In genomic region chr2:23940976-23941605, GRCh38 we compare ENCODE assay signal across 8 cellular contexts. TPM values are rescaled to one million over a fixed set of nuclear protein-coding genes. Genes with fewer than 3 reads are reported as not detected.
DNase-seq lines count a peak whose midpoint lies in the region; ATAC-seq, FAIRE-seq and TF ChIP-seq lines count a peak whose summit lies in the region.

No MANE protein-coding gene starts in this region.

- intact Hi-C loops in Calu3 (cut with micrococcal nuclease; ENCODE audit: unreplicated experiment), result no loop called here

- peaks cover 53% of the 10 kb centered on the region for H3K79me2 ChIP-seq in astrocyte (ENCODE audit: insufficient read depth, low read length)

- H3K9ac ChIP-seq in astrocyte (ENCODE audit: low read length), result peak overlapping the region; percentile 85

- no peak for TF ChIP-seq CTCF in Calu3 (IDR thresholded peaks at IDR 0.05; ENCODE audit: unreplicated experiment)
- no peak for TF ChIP-seq CTCF in astrocyte (IDR thresholded peaks at IDR 0.05; ENCODE audit: insufficient read depth, low read depth, low read length)

- peak overlapping the region; percentile 89 for H3K4me3 ChIP-seq in astrocyte (ENCODE audit: insufficient read depth, low read depth, low read length)

- H3K4me3 Mint-ChIP-seq in Calu3 (ENCODE audit: low read depth, unreplicated experiment) (peak overlapping the region; percentile 75), astrocyte (ENCODE audit: unreplicated experiment) (peak overlapping the region; percentile 95), immature natural killer cell (peak overlapping the region; percentile 86 to 98 (median 89))
- peak overlapping the region; percentile 86 for H3K4me3 Mint-ChIP-seq in stimulated activated effector memory CD8-positive, alpha-beta T cell treated with anti-CD3 and anti-CD28 coated beads, Interleukin-12 subunit alpha, Interleukin-12 subunit beta, amount 100 ng/mL, for 72 hours

- H3K36me3 Mint-ChIP-seq in Calu3 (ENCODE audit: insufficient read depth, unreplicated experiment) (peaks cover 25% of the 10 kb centered on the region), astrocyte (ENCODE audit: low read depth, unreplicated experiment) (no peaks in the 10 kb centered on the region), immature natural killer cell (no peaks in the 10 kb centered on the region)
- H3K36me3 Mint-ChIP-seq in stimulated activated effector memory CD8-positive, alpha-beta T cell treated with anti-CD3 and anti-CD28 coated beads, Interleukin-12 subunit alpha, Interleukin-12 subunit beta, amount 100 ng/mL, for 72 hours, result peaks cover 6% of the 10 kb centered on the region

- no peaks in the 10 kb centered on the region for H3K9me3 Mint-ChIP-seq in Calu3 (ENCODE audit: low read depth, unreplicated experiment)
- H3K9me3 Mint-ChIP-seq in astrocyte (ENCODE audit: unreplicated experiment), result no peaks in the 10 kb centered on the region
- no peaks in the 10 kb centered on the region for H3K9me3 Mint-ChIP-seq in immature natural killer cell
- no peaks in the 10 kb centered on the region for H3K9me3 Mint-ChIP-seq in stimulated activated effector memory CD8-positive, alpha-beta T cell treated with anti-CD3 and anti-CD28 coated beads, Interleukin-12 subunit alpha, Interleukin-12 subunit beta, amount 100 ng/mL, for 72 hours

- H3K27ac Mint-ChIP-seq in Calu3 (ENCODE audit: unreplicated experiment) (peak overlapping the region; percentile 19), astrocyte (ENCODE audit: unreplicated experiment) (peak overlapping the region; percentile 86), immature natural killer cell (peak overlapping the region; percentile 75 to 97 (median 91))
- H3K27ac Mint-ChIP-seq in stimulated activated effector memory CD8-positive, alpha-beta T cell treated with anti-CD3 and anti-CD28 coated beads, Interleukin-12 subunit alpha, Interleukin-12 subunit beta, amount 100 ng/mL, for 72 hours, result peak overlapping the region; percentile 4

- DNase-seq in Calu3 (no peak), Kasumi-1 (lab: John Stamatoyannopoulos, UW) (peak; percentile 45 to 53), astrocyte (ENCODE audit: low read depth) (peak; percentile 44), immature natural killer cell (no peak), SKM-1 treated with dmso at 0.1 percent for 144 hours (lab: John Stamatoyannopoulos, UW; ENCODE audit: unreplicated experiment) (no peak)
- DNase-seq in stimulated activated effector memory CD8-positive, alpha-beta T cell treated with anti-CD3 and anti-CD28 coated beads, Interleukin-12 subunit alpha, Interleukin-12 subunit beta, amount 100 ng/mL, for 72 hours (ENCODE audit: low spot score in 2 of 2), result no peak
- no peak for DNase-seq in activated CD8-positive, alpha-beta memory T cell treated with anti-CD3 and anti-CD28 coated beads, Interleukin-2, amount 50 U/mL, for 48 hours

- H3K27ac ChIP-seq in astrocyte (ENCODE audit: low read depth, low read length), result peak overlapping the region; percentile 82

- H3K27me3 Mint-ChIP-seq in Calu3 (ENCODE audit: unreplicated experiment) (peaks cover 8% of the 10 kb centered on the region), astrocyte (ENCODE audit: low read depth, unreplicated experiment) (no peaks in the 10 kb centered on the region), immature natural killer cell (ENCODE audit: low read depth in 3 of 3) (peaks cover 2 to 17% (median 7%) of the 10 kb centered on the region in 3 donors)

- CTCF ChIA-PET in Calu3 (lab: Charles Lee), result interaction anchor here (0.6 to 2.3 kb wide), 5 partner anchors 14 to 614 kb away, joined by 3 to 14 read pairs (median 4); partner anchors contain the start of gene ATAD2B

- BruUV-seq in Calu3 (replicated peaks; lab: Mats Ljungman, UMichigan), result TSS peak; percentile 54

- H3K27me3 ChIP-seq in astrocyte (ENCODE audit: insufficient read depth, low read length), result no peaks in the 10 kb centered on the region

- H3K4me2 ChIP-seq in astrocyte (ENCODE audit: low read length), result peak overlapping the region; percentile 96

- H3K36me3 ChIP-seq in astrocyte (ENCODE audit: insufficient read depth, low read length), result no peaks in the 10 kb centered on the region

- H2AFZ ChIP-seq in astrocyte (ENCODE audit: low read depth, low read length), result peak overlapping the region; percentile 99

- no peak for FAIRE-seq in astrocyte (lab: Jason Lieb, UNC)

- ATAC-seq in stimulated activated effector memory CD8-positive, alpha-beta T cell treated with anti-CD3 and anti-CD28 coated beads, Interleukin-12 subunit alpha, Interleukin-12 subunit beta, amount 100 ng/mL, for 72 hours, result no peak
- ATAC-seq in activated CD4-positive, CD25-positive, alpha-beta regulatory T cell treated with anti-CD3 and anti-CD28 coated beads, Interleukin-2, amount 50 U/mL, for 24 hours, result no peak

- peaks cover 41% of the 10 kb centered on the region for H3K4me1 Mint-ChIP-seq in Calu3 (ENCODE audit: low read depth, unreplicated experiment)
- peaks cover 21% of the 10 kb centered on the region for H3K4me1 Mint-ChIP-seq in astrocyte (ENCODE audit: low read depth, unreplicated experiment)
- H3K4me1 Mint-ChIP-seq in immature natural killer cell, result peaks cover 25 to 33% of the 10 kb centered on the region in 2 donors
- H3K4me1 Mint-ChIP-seq in stimulated activated effector memory CD8-positive, alpha-beta T cell treated with anti-CD3 and anti-CD28 coated beads, Interleukin-12 subunit alpha, Interleukin-12 subunit beta, amount 100 ng/mL, for 72 hours, result peaks cover 36% of the 10 kb centered on the region

- H3K9me3 ChIP-seq in astrocyte (ENCODE audit: insufficient read depth, low read depth, low read length), result no peaks in the 10 kb centered on the region

- H3K4me1 ChIP-seq in astrocyte (ENCODE audit: insufficient read depth, low read length), result peaks cover 4% of the 10 kb centered on the region

- H4K20me1 ChIP-seq in astrocyte (ENCODE audit: insufficient read depth, low read length), result peaks cover 15% of the 10 kb centered on the region

RNA-seq across cellular contexts. Expression of gene UBXN2A, which starts 0.8 kb away (rescaled TPM):
- total RNA-seq in Calu3 (2022) (12.8 and 15.1 TPM in 2 replicates), astrocyte (19.9 and 22.2 TPM in 2 replicates)
- polyA plus RNA-seq in immature natural killer cell, result 10 to 100 TPM; 11.3 to 16.2 (median 14.3) TPM

RNA-seq across cellular contexts. Expression of gene ATAD2B, which starts 14.2 kb away (rescaled TPM):
- total RNA-seq in Calu3 (2022), result 17.9 and 19.7 TPM in 2 replicates
- total RNA-seq in astrocyte, result 10.7 and 12.2 TPM in 2 replicates
- 10 to 100 TPM in 1 of 3 donors, 1 to 10 TPM in 2; 6.0 to 17.5 (median 8.4) TPM for polyA plus RNA-seq in immature natural killer cell

Comparison
In these comparisons a context has a peak if more than half of its experiments do, and no peak if none do; other contexts are left out.
1. DNase-seq: peak in Kasumi-1 (2 of 2) and astrocyte (single experiment); none in Calu3 (single experiment), immature natural killer cell (0 of 3), stimulated activated effector memory CD8-positive, alpha-beta T cell treated with anti-CD3 and anti-CD28 coated beads, Interleukin-12 subunit alpha, Interleukin-12 subunit beta, amount 100 ng/mL, for 72 hours (0 of 2), SKM-1 treated with dmso at 0.1 percent for 144 hours (single experiment) and activated CD8-positive, alpha-beta memory T cell treated with anti-CD3 and anti-CD28 coated beads, Interleukin-2, amount 50 U/mL, for 48 hours (single experiment).
2. H3K27ac Mint-ChIP-seq: peak in every context shown above with its lines; median percentile 91 in immature natural killer cell; 86 in astrocyte; 19 in Calu3; 4 in stimulated activated effector memory CD8-positive, alpha-beta T cell treated with anti-CD3 and anti-CD28 coated beads, Interleukin-12 subunit alpha, Interleukin-12 subunit beta, amount 100 ng/mL, for 72 hours.
3. Peak in every context shown above with its lines, with median percentiles within 50 percentile points of each other: H3K4me3 Mint-ChIP-seq.